ENCODE assay signal across 1 cellular context in genomic region chr20:43736588-43737091, GRCh38.
TF ChIP-seq lines count a peak whose summit lies in the region.

No MANE protein-coding gene starts in this region.

TF ChIP-seq in SK-N-SH, 30 proteins besides CTCF, POLR2A, EP300 and RAD21 (continued from another document):
- TF ChIP-seq USF1 (IDR thresholded peaks at IDR 0.05; ENCODE audit: borderline replicate concordance, low read depth), result no peak
- TF ChIP-seq RFX5 (IDR thresholded peaks at IDR 0.05; ENCODE audit: low read length), result no peak
- TF ChIP-seq, protein P1, sequence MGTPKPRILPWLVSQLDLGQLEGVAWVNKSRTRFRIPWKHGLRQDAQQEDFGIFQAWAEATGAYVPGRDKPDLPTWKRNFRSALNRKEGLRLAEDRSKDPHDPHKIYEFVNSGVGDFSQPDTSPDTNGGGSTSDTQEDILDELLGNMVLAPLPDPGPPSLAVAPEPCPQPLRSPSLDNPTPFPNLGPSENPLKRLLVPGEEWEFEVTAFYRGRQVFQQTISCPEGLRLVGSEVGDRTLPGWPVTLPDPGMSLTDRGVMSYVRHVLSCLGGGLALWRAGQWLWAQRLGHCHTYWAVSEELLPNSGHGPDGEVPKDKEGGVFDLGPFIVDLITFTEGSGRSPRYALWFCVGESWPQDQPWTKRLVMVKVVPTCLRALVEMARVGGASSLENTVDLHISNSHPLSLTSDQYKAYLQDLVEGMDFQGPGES (IDR thresholded peaks at IDR 0.05; ENCODE audit: low read depth, low read length), result no peak
- TF ChIP-seq TAF1 (IDR thresholded peaks at IDR 0.05; ENCODE audit: borderline replicate concordance, low read depth, low read length), result no peak
